In the genomic region with DNA sequence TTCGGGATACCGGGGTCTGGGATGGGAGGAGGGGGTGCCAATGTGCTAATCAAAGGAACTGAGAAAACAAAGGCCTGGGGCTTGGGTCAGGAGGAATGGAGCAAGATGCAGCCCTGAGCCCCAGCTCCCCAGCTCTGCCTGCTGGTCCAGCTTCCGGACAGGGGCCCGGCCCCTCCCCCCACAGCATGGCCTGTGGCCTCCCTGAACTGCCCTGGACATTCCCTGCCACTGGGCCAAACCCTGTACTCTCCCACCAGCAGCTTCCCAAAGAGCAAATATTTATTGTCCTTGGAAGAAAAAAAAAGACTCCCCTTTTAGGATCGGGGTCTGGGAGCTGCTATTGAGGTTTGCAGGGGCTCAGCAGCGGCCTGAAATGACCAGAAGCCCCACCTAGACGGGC, we compare ENCODE assay signal across 1 cellular context.
A peak's percentile ranks its signal among the peaks of the same experiment; 100 is the strongest.
TF ChIP-seq lines count a peak whose summit lies in the region.

No MANE protein-coding gene starts in this region.

TF ChIP-seq in HepG2, 621 proteins besides CTCF, POLR2A, EP300 and RAD21 (continued from another document and continues in another):
- TF ChIP-seq, protein P1, sequence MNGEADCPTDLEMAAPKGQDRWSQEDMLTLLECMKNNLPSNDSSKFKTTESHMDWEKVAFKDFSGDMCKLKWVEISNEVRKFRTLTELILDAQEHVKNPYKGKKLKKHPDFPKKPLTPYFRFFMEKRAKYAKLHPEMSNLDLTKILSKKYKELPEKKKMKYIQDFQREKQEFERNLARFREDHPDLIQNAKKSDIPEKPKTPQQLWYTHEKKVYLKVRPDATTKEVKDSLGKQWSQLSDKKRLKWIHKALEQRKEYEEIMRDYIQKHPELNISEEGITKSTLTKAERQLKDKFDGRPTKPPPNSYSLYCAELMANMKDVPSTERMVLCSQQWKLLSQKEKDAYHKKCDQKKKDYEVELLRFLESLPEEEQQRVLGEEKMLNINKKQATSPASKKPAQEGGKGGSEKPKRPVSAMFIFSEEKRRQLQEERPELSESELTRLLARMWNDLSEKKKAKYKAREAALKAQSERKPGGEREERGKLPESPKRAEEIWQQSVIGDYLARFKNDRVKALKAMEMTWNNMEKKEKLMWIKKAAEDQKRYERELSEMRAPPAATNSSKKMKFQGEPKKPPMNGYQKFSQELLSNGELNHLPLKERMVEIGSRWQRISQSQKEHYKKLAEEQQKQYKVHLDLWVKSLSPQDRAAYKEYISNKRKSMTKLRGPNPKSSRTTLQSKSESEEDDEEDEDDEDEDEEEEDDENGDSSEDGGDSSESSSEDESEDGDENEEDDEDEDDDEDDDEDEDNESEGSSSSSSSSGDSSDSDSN (CRISPR knock-in tag; IDR thresholded peaks at IDR 0.05): peak; percentile 41; the same call in 1 of the 2 replicates
- TF ChIP-seq ZNF296 (CRISPR knock-in tag; conservative IDR thresholded peaks at IDR 0.05) (peak; percentile 65; the same call in 1 of the 2 replicates), ZFX (CRISPR knock-in tag; IDR thresholded peaks at IDR 0.05; ENCODE audit: low read depth) (peak; percentile 61; the same call in 1 of the 2 replicates), ZFP41 (CRISPR knock-in tag; IDR thresholded peaks at IDR 0.05; ENCODE audit: borderline replicate concordance) (no peak), FOXO1 (CRISPR knock-in tag; IDR thresholded peaks at IDR 0.05) (0 out of 2 replicates have a peak, but pooled peaks have one; percentile 14), ZNF34 (CRISPR knock-in tag; IDR thresholded peaks at IDR 0.05; ENCODE audit: borderline replicate concordance) (no peak), MAF1 (CRISPR knock-in tag; IDR thresholded peaks at IDR 0.05; ENCODE audit: borderline replicate concordance) (no peak), ZFP36L2 (CRISPR knock-in tag; IDR thresholded peaks at IDR 0.05) (no peak), ZNF180 (CRISPR knock-in tag; IDR thresholded peaks at IDR 0.05; ENCODE audit: borderline replicate concordance, low read depth) (no peak), TCF7 (IDR thresholded peaks at IDR 0.05; ENCODE audit: low read depth) (no peak), ISX (CRISPR knock-in tag; conservative IDR thresholded peaks at IDR 0.05) (no peak), ZNF160 (CRISPR knock-in tag; IDR thresholded peaks at IDR 0.05) (no peak), ZNF260 (CRISPR knock-in tag; IDR thresholded peaks at IDR 0.05; ENCODE audit: borderline replicate concordance, low read depth) (no peak), KAT7 (CRISPR knock-in tag; IDR thresholded peaks at IDR 0.05; ENCODE audit: borderline replicate concordance) (no peak), KLF6 (CRISPR knock-in tag; IDR thresholded peaks at IDR 0.05) (no peak), MIXL1 (CRISPR knock-in tag; IDR thresholded peaks at IDR 0.05) (no peak), WIZ (CRISPR knock-in tag; IDR thresholded peaks at IDR 0.05) (no peak), NR2F2 (IDR thresholded peaks at IDR 0.05; ENCODE audit: borderline replicate concordance, low read depth) (no peak), ZNF720 (CRISPR knock-in tag; IDR thresholded peaks at IDR 0.05) (no peak), RFX1 (IDR thresholded peaks at IDR 0.05) (no peak), ZNF841 (CRISPR knock-in tag; IDR thresholded peaks at IDR 0.05; ENCODE audit: borderline replicate concordance) (no peak), ZNF501 (CRISPR knock-in tag; IDR thresholded peaks at IDR 0.05) (0 out of 2 replicates have a peak, but pooled peaks have one; percentile 31), TAF1 (CRISPR knock-in tag; IDR thresholded peaks at IDR 0.05) (no peak), TARDBP (CRISPR knock-in tag; IDR thresholded peaks at IDR 0.05) (no peak), ZNF660 (CRISPR knock-in tag; IDR thresholded peaks at IDR 0.05; ENCODE audit: borderline replicate concordance, low read depth) (no peak), ZNF558 (CRISPR knock-in tag; IDR thresholded peaks at IDR 0.05; ENCODE audit: borderline replicate concordance) (no peak), ZNF83 (CRISPR knock-in tag; IDR thresholded peaks at IDR 0.05; ENCODE audit: borderline replicate concordance) (no peak), ZNF224 (CRISPR knock-in tag; IDR thresholded peaks at IDR 0.05) (no peak), ZNF780A (CRISPR knock-in tag; IDR thresholded peaks at IDR 0.05) (no peak)
- TF ChIP-seq, protein P2, sequence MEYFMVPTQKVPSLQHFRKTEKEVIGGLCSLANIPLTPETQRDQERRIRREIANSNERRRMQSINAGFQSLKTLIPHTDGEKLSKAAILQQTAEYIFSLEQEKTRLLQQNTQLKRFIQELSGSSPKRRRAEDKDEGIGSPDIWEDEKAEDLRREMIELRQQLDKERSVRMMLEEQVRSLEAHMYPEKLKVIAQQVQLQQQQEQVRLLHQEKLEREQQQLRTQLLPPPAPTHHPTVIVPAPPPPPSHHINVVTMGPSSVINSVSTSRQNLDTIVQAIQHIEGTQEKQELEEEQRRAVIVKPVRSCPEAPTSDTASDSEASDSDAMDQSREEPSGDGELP (IDR thresholded peaks at IDR 0.05; ENCODE audit: borderline replicate concordance, low read depth): no peak
- TF ChIP-seq, protein P3, sequence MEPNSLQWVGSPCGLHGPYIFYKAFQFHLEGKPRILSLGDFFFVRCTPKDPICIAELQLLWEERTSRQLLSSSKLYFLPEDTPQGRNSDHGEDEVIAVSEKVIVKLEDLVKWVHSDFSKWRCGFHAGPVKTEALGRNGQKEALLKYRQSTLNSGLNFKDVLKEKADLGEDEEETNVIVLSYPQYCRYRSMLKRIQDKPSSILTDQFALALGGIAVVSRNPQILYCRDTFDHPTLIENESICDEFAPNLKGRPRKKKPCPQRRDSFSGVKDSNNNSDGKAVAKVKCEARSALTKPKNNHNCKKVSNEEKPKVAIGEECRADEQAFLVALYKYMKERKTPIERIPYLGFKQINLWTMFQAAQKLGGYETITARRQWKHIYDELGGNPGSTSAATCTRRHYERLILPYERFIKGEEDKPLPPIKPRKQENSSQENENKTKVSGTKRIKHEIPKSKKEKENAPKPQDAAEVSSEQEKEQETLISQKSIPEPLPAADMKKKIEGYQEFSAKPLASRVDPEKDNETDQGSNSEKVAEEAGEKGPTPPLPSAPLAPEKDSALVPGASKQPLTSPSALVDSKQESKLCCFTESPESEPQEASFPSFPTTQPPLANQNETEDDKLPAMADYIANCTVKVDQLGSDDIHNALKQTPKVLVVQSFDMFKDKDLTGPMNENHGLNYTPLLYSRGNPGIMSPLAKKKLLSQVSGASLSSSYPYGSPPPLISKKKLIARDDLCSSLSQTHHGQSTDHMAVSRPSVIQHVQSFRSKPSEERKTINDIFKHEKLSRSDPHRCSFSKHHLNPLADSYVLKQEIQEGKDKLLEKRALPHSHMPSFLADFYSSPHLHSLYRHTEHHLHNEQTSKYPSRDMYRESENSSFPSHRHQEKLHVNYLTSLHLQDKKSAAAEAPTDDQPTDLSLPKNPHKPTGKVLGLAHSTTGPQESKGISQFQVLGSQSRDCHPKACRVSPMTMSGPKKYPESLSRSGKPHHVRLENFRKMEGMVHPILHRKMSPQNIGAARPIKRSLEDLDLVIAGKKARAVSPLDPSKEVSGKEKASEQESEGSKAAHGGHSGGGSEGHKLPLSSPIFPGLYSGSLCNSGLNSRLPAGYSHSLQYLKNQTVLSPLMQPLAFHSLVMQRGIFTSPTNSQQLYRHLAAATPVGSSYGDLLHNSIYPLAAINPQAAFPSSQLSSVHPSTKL (CRISPR knock-in tag; IDR thresholded peaks at IDR 0.05): peak; percentile 27; the same call in 1 of the 2 replicates
- TF ChIP-seq, protein P4, sequence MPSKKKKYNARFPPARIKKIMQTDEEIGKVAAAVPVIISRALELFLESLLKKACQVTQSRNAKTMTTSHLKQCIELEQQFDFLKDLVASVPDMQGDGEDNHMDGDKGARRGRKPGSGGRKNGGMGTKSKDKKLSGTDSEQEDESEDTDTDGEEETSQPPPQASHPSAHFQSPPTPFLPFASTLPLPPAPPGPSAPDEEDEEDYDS (CRISPR knock-in tag; IDR thresholded peaks at IDR 0.05): no peak
- TF ChIP-seq, protein P5, sequence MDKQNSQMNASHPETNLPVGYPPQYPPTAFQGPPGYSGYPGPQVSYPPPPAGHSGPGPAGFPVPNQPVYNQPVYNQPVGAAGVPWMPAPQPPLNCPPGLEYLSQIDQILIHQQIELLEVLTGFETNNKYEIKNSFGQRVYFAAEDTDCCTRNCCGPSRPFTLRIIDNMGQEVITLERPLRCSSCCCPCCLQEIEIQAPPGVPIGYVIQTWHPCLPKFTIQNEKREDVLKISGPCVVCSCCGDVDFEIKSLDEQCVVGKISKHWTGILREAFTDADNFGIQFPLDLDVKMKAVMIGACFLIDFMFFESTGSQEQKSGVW (CRISPR knock-in tag; IDR thresholded peaks at IDR 0.05; ENCODE audit: borderline replicate concordance): no peak
- TF ChIP-seq, protein P6, sequence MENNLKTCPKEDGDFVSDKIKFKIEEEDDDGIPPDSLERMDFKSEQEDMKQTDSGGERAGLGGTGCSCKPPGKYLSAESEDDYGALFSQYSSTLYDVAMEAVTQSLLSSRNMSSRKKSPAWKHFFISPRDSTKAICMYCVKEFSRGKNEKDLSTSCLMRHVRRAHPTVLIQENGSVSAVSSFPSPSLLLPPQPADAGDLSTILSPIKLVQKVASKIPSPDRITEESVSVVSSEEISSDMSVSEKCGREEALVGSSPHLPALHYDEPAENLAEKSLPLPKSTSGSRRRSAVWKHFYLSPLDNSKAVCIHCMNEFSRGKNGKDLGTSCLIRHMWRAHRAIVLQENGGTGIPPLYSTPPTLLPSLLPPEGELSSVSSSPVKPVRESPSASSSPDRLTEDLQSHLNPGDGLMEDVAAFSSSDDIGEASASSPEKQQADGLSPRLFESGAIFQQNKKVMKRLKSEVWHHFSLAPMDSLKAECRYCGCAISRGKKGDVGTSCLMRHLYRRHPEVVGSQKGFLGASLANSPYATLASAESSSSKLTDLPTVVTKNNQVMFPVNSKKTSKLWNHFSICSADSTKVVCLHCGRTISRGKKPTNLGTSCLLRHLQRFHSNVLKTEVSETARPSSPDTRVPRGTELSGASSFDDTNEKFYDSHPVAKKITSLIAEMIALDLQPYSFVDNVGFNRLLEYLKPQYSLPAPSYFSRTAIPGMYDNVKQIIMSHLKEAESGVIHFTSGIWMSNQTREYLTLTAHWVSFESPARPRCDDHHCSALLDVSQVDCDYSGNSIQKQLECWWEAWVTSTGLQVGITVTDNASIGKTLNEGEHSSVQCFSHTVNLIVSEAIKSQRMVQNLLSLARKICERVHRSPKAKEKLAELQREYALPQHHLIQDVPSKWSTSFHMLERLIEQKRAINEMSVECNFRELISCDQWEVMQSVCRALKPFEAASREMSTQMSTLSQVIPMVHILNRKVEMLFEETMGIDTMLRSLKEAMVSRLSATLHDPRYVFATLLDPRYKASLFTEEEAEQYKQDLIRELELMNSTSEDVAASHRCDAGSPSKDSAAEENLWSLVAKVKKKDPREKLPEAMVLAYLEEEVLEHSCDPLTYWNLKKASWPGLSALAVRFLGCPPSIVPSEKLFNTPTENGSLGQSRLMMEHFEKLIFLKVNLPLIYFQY (CRISPR knock-in tag; IDR thresholded peaks at IDR 0.05; ENCODE audit: borderline replicate concordance): peak; percentile 25; the same call in 1 of the 2 replicates
- TF ChIP-seq, protein P7, sequence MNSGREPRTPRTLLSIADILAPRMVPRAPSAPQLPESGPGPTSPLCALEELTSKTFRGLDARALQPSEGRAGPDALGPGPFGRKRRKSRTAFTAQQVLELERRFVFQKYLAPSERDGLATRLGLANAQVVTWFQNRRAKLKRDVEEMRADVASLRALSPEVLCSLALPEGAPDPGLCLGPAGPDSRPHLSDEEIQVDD (CRISPR knock-in tag; IDR thresholded peaks at IDR 0.05; ENCODE audit: borderline replicate concordance): no peak
- TF ChIP-seq, protein P8, sequence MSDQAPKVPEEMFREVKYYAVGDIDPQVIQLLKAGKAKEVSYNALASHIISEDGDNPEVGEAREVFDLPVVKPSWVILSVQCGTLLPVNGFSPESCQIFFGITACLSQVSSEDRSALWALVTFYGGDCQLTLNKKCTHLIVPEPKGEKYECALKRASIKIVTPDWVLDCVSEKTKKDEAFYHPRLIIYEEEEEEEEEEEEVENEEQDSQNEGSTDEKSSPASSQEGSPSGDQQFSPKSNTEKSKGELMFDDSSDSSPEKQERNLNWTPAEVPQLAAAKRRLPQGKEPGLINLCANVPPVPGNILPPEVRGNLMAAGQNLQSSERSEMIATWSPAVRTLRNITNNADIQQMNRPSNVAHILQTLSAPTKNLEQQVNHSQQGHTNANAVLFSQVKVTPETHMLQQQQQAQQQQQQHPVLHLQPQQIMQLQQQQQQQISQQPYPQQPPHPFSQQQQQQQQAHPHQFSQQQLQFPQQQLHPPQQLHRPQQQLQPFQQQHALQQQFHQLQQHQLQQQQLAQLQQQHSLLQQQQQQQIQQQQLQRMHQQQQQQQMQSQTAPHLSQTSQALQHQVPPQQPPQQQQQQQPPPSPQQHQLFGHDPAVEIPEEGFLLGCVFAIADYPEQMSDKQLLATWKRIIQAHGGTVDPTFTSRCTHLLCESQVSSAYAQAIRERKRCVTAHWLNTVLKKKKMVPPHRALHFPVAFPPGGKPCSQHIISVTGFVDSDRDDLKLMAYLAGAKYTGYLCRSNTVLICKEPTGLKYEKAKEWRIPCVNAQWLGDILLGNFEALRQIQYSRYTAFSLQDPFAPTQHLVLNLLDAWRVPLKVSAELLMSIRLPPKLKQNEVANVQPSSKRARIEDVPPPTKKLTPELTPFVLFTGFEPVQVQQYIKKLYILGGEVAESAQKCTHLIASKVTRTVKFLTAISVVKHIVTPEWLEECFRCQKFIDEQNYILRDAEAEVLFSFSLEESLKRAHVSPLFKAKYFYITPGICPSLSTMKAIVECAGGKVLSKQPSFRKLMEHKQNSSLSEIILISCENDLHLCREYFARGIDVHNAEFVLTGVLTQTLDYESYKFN (CRISPR knock-in tag; conservative IDR thresholded peaks at IDR 0.05): peak; percentile 75
- TF ChIP-seq, protein P9, sequence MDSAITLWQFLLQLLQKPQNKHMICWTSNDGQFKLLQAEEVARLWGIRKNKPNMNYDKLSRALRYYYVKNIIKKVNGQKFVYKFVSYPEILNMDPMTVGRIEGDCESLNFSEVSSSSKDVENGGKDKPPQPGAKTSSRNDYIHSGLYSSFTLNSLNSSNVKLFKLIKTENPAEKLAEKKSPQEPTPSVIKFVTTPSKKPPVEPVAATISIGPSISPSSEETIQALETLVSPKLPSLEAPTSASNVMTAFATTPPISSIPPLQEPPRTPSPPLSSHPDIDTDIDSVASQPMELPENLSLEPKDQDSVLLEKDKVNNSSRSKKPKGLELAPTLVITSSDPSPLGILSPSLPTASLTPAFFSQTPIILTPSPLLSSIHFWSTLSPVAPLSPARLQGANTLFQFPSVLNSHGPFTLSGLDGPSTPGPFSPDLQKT (CRISPR knock-in tag; IDR thresholded peaks at IDR 0.05; ENCODE audit: borderline replicate concordance): no peak
- TF ChIP-seq, protein P10, sequence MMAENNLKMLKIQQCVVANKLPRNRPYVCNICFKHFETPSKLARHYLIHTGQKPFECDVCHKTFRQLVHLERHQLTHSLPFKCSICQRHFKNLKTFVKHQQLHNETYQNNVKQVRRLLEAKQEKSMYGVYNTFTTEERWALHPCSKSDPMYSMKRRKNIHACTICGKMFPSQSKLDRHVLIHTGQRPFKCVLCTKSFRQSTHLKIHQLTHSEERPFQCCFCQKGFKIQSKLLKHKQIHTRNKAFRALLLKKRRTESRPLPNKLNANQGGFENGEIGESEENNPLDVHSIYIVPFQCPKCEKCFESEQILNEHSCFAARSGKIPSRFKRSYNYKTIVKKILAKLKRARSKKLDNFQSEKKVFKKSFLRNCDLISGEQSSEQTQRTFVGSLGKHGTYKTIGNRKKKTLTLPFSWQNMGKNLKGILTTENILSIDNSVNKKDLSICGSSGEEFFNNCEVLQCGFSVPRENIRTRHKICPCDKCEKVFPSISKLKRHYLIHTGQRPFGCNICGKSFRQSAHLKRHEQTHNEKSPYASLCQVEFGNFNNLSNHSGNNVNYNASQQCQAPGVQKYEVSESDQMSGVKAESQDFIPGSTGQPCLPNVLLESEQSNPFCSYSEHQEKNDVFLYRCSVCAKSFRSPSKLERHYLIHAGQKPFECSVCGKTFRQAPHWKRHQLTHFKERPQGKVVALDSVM (CRISPR knock-in tag; IDR thresholded peaks at IDR 0.05): no peak
